Comparison of ENCODE assay signal across 8 cellular contexts in the genomic region with DNA sequence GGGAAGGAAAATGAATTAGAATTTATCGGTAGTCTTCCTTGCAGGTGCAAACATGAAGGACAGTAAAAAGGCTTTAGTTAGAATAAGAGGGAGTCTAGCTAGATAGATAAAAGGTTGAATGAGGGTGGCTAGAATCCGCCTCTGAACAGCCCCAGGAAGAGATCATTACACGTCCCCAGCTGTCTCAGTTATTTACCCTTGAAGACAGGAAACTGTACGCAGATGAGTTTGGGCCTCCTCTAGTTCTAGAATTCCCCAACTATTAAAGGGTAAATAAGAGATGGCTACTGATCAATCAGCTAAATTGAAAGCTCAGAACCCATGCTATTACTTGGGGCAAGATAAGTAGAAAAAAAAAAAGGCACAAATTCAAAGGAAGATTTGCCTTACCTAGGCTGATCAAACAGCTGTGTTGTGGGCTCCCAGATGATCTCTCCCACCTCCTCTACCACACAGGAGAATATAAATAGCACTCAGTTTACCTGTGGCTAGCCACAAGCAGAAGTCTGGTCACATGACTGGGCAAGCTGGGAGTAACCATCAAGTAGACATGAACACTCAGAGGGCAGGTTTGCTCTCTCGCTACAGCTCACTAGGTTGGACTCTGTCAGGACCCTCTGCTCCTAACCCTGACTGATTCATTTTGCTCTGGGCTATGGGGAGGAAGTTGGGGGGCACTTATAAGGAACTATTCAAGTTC. TPM values are rescaled to one million over a fixed set of nuclear protein-coding genes. Genes with fewer than 3 reads are reported as not detected.
DNase-seq lines count a peak whose midpoint lies in the region; ATAC-seq and TF ChIP-seq lines count a peak whose summit lies in the region.

No MANE protein-coding gene starts in this region.

- peak overlapping the region; percentile 94 for H3K27ac ChIP-seq in KMS-11
- H3K27ac ChIP-seq in right lobe of liver = peak overlapping the region in 2 of 3 donors; percentile 27 to 29
- no peak overlapping the region for H3K27ac ChIP-seq in tibial artery

- ATAC-seq in GM18517 (IDR thresholded peaks at IDR 0.05; ENCODE audit: unreplicated experiment) = peak; percentile 52
- peak; percentile 54 for ATAC-seq in GM21529 (IDR thresholded peaks at IDR 0.05; ENCODE audit: unreplicated experiment)
- ATAC-seq in right lobe of liver = peak in 2 of 4 donors; percentile 22 to 27
- no peak for ATAC-seq in Right ventricle myocardium inferior

- H4K20me1 ChIP-seq in KMS-11 (ENCODE audit: insufficient read depth) = no peaks in the 10 kb centered on the region

- TF ChIP-seq CTCF in KMS-11 (conservative IDR thresholded peaks at IDR 0.05; ENCODE audit: low read depth, low read length) = no peak
- no peak for TF ChIP-seq CTCF in right lobe of liver (IDR thresholded peaks at IDR 0.05)
- TF ChIP-seq CTCF in tibial artery (IDR thresholded peaks at IDR 0.05) = no peak

- H3K9me3 ChIP-seq in right lobe of liver (no peaks in the 10 kb centered on the region), tibial artery (no peaks in the 10 kb centered on the region)

- WGBS in right lobe of liver (ENCODE audit: insufficient coverage, low coverage, low lambda C conversion rate, missing lambda C conversion rate) = 50% methylated on average over 5 of the region's 5 CpGs

- DNase-seq in right lobe of liver (no peak), Right ventricle myocardium inferior (ENCODE audit: missing footprints) (no peak), anterior cingulate cortex (lab: John Stamatoyannopoulos, UW) (no peak), GM19240 (ENCODE audit: insufficient read length, low spot score) (no peak), tibial artery (no peak)

- H3K36me3 ChIP-seq in KMS-11 (ENCODE audit: insufficient read depth) (no peaks in the 10 kb centered on the region), right lobe of liver (no peaks in the 10 kb centered on the region), tibial artery (peaks cover 0 to 8% (median 0%) of the 10 kb centered on the region in 3 donors)

- no peak overlapping the region for H3K4me3 ChIP-seq in KMS-11 (IDR thresholded peaks at IDR 0.05; ENCODE audit: insufficient read depth, low read depth, low read length)
- no peak overlapping the region for H3K4me3 ChIP-seq in right lobe of liver
- H3K4me3 ChIP-seq in tibial artery = no peak overlapping the region

- H3K27me3 ChIP-seq in KMS-11 (ENCODE audit: insufficient read depth, low read depth) (no peaks in the 10 kb centered on the region), right lobe of liver (no peaks in the 10 kb centered on the region), tibial artery (no peaks in the 10 kb centered on the region)

- H3K4me1 ChIP-seq in KMS-11 (ENCODE audit: low read depth, poor library complexity, severe bottlenecking) (peaks cover 97% of the 10 kb centered on the region), right lobe of liver (peaks cover 0 to 38% (median 19%) of the 10 kb centered on the region in 4 donors), tibial artery (peaks cover 0 to 16% (median 14%) of the 10 kb centered on the region in 4 donors)

- H3K4me2 ChIP-seq in KMS-11 = peak overlapping the region; percentile 98

- no peak overlapping the region for H2AFZ ChIP-seq in KMS-11 (ENCODE audit: low read depth)

- intact Hi-C loops in right lobe of liver (cut with DNase I) (no loop called here), Right ventricle myocardium inferior (cut with DNase I) (no loop called here), tibial artery (cut with DNase I; ENCODE audit: low total_unique reads) (no loop called here)

- TF ChIP-seq POLR2A in right lobe of liver (IDR thresholded peaks at IDR 0.05) = no peak

- peak overlapping the region; percentile 61 for H3K9ac ChIP-seq in KMS-11

- peaks cover 87% of the 10 kb centered on the region for H3K79me2 ChIP-seq in KMS-11 (ENCODE audit: insufficient read depth, low read depth)

RNA-seq across cellular contexts. Expression of gene FAM117A, which starts 17.0 kb away (rescaled TPM):
- 1 to 10 TPM; 4.4 to 7.3 (median 5.9) TPM for total RNA-seq in right lobe of liver
- total RNA-seq in Right ventricle myocardium inferior = 10.3 TPM

RNA-seq across cellular contexts. Expression of gene SLC35B1, which starts 39.2 kb away (rescaled TPM):
- total RNA-seq in right lobe of liver (10 to 100 TPM; 31.7 to 80.0 (median 56.9) TPM), Right ventricle myocardium inferior (59.3 TPM)

RNA-seq across cellular contexts. Expression of gene KAT7, which starts 41.5 kb away (rescaled TPM):
- 10 to 100 TPM; 10.8 to 21.3 (median 15.2) TPM for total RNA-seq in right lobe of liver
- 45.4 TPM for total RNA-seq in Right ventricle myocardium inferior

Comparison
In these comparisons a context has a peak if more than half of its experiments do, and no peak if none do; other contexts are left out.
1. H3K27ac ChIP-seq: peak in KMS-11 (single experiment) and right lobe of liver (2 of 3); none in tibial artery (0 of 2).